ENCODE assay signal across 8 cellular contexts in genomic region chr3:141796436-141797166, GRCh38. TPM values are rescaled to one million over a fixed set of nuclear protein-coding genes. Genes with fewer than 3 reads are reported as not detected.
DNase-seq lines count a peak whose midpoint lies in the region; ATAC-seq and TF ChIP-seq lines count a peak whose summit lies in the region.

No MANE protein-coding gene starts in this region.

- H3K9me3 ChIP-seq in skeletal muscle satellite cell (replicated peaks; ENCODE audit: low read length), result no peaks in the 10 kb centered on the region

- peak overlapping the region; percentile 71 for H2AFZ ChIP-seq in KMS-11 (ENCODE audit: low read depth)

- no peaks in the 10 kb centered on the region for H3K79me2 ChIP-seq in KMS-11 (ENCODE audit: insufficient read depth, low read depth)

- H3K4me2 ChIP-seq in KMS-11 (peak overlapping the region; percentile 74), skeletal muscle satellite cell (ENCODE audit: low read length) (peak overlapping the region; percentile 79)

- H3K4me1 ChIP-seq in KMS-11 (ENCODE audit: low read depth, poor library complexity, severe bottlenecking) (peaks cover 34% of the 10 kb centered on the region), skeletal muscle satellite cell (ENCODE audit: control insufficient read depth, insufficient read depth, low read length) (peaks cover 28% of the 10 kb centered on the region)

- H3K36me3 ChIP-seq in KMS-11 (ENCODE audit: insufficient read depth) (no peaks in the 10 kb centered on the region), skeletal muscle satellite cell (ENCODE audit: insufficient read depth, low read length) (no peaks in the 10 kb centered on the region)

- H3K4me3 ChIP-seq in KMS-11 (IDR thresholded peaks at IDR 0.05; ENCODE audit: insufficient read depth, low read depth, low read length) (peak overlapping the region; percentile 80), fibroblast of villous mesenchyme (ENCODE audit: low read depth, low read length) (no peak overlapping the region), skeletal muscle satellite cell (ENCODE audit: low read length) (peak overlapping the region; percentile 62)

- DNase-seq in AML-193 (lab: John Stamatoyannopoulos, UW) (peak; percentile 76 to 82), activated T-cell treated with anti-CD3 and anti-CD28 coated beads for 1 hour (ENCODE audit: low read depth) (peak; percentile 43), fibroblast of villous mesenchyme (ENCODE audit: low read depth) (peak; percentile 48), SK-N-DZ (ENCODE audit: low spot score) (no peak), NCI-H1694 (lab: John Stamatoyannopoulos, UW) (no peak)

- TF ChIP-seq CTCF in KMS-11 (conservative IDR thresholded peaks at IDR 0.05; ENCODE audit: low read depth, low read length) (no peak), fibroblast of villous mesenchyme (IDR thresholded peaks at IDR 0.05; ENCODE audit: insufficient read depth, low read depth, low read length) (no peak)

- peak; percentile 95 for ATAC-seq in GM21381 (IDR thresholded peaks at IDR 0.05; ENCODE audit: unreplicated experiment)

- peak overlapping the region; percentile 87 for H3K27ac ChIP-seq in KMS-11

- H3K9ac ChIP-seq in KMS-11 (peak overlapping the region; percentile 49), skeletal muscle satellite cell (ENCODE audit: low read depth, low read length) (peak overlapping the region; percentile 75)

- no peaks in the 10 kb centered on the region for H4K20me1 ChIP-seq in KMS-11 (ENCODE audit: insufficient read depth)

- H3K27me3 ChIP-seq in KMS-11 (ENCODE audit: insufficient read depth, low read depth), result no peaks in the 10 kb centered on the region
- H3K27me3 ChIP-seq in skeletal muscle satellite cell (ENCODE audit: control insufficient read depth, insufficient read depth, low read length), result no peaks in the 10 kb centered on the region

RNA-seq across cellular contexts. Expression of gene GRK7, which starts 33.4 kb away (rescaled TPM):
- total RNA-seq in fibroblast of villous mesenchyme, result under 0.01 TPM in 1 of 2 replicates, not detected in the other
- total RNA-seq in skeletal muscle satellite cell (2012; rRNA removed), result not detected in 2 replicates
- not detected in 2 replicates for polyA plus RNA-seq in SK-N-DZ (2014; cell fraction: cytosol; rRNA removed)
- polyA plus RNA-seq in SK-N-DZ (2014; cell fraction: nucleus; rRNA removed), result not detected in 2 replicates

RNA-seq across cellular contexts. Expression of gene RNF7, which starts 58.5 kb away (rescaled TPM):
- 43.5 and 57.0 TPM in 2 replicates for total RNA-seq in fibroblast of villous mesenchyme
- 57.5 and 59.0 TPM in 2 replicates for total RNA-seq in skeletal muscle satellite cell (2012; rRNA removed)
- 113 and 136 TPM in 2 replicates for polyA plus RNA-seq in SK-N-DZ (2014; cell fraction: cytosol; rRNA removed)
- polyA plus RNA-seq in SK-N-DZ (2014; cell fraction: nucleus; rRNA removed), result 71.1 and 75.1 TPM in 2 replicates

Comparison
In these comparisons a context has a peak if more than half of its experiments do, and no peak if none do; other contexts are left out.
1. DNase-seq: peak in AML-193 (2 of 2), activated T-cell treated with anti-CD3 and anti-CD28 coated beads for 1 hour (single experiment) and fibroblast of villous mesenchyme (single experiment); none in SK-N-DZ (single experiment) and NCI-H1694 (single experiment).